Comparison of ENCODE assay signal across 18 cellular contexts in the genomic region with DNA sequence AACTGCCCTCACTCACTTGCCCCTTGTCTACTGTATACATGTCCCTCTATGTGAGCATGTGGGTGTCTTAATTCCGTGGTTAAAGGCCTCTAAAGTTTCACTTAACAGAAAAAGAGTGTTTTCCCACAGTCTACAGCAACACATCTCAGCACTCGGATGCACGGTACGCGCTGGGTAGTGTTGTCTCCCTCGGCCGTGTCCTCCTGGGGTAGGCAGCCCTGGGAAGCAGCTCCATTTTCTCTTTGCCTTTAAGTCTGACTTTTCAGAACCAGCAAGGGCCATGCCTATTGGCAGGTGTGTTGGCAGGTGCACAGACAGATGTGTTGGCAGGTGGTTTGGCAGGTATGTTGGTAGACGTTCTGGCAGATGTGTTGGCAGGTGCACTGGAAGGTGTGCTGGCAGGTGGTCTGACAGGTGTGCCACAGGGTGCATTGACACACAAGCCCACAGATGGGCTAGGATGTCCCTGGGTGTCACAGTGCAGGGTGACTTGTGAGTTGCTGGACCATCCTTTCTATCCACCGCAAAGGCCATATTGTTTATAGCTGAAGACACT.
"Had no signal": no experiment of that assay in that cellular context is flagged by ENCODE, and none has a peak within 500 bp of the region (broad histone marks: within the 10 kb centered on the region; RNA-seq: fewer than 3 reads in every experiment).

No MANE protein-coding gene starts in this region.

- H3K9me3 ChIP-seq: prostate gland, stomach, testis had no signal

- H3K27ac Mint-ChIP-seq: activated B cell treated with CpG ODN at 0.5 μM for 24 hours; activated CD4-positive, alpha-beta T cell treated with anti-CD3 and anti-CD28 coated beads, Interleukin-2, amount 10 ng/mL, durations not matched to agents 24 days and 14 days; activated naive CD8-positive, alpha-beta T cell treated with anti-CD3 and anti-CD28 coated beads, Interleukin-2, amount 10 ng/mL, durations not matched to agents 7 days and 5 days; activated T-helper 1 cell treated with anti-CD3 and anti-CD28 coated beads, Interleukin-12 subunit alpha, Interleukin-12 subunit beta, Interleukin-2, Interleukin-4 antibody, amounts not matched to agents 30 ng/mL and 10 ng/mL and 1 ng/mL, durations not matched to agents 14 hours and 24 hours and 36 hours; dendritic cell treated with granulocyte-macrophage colony-stimulating factor and Interleukin-4, amounts not matched to agents 40 ng/mL and 50 ng/mL, for 4 days; natural killer cell had no signal

- H3K4me1 Mint-ChIP-seq: activated CD4-positive, alpha-beta T cell treated with anti-CD3 and anti-CD28 coated beads, Interleukin-2, amount 10 ng/mL, durations not matched to agents 24 days and 14 days; activated naive CD8-positive, alpha-beta T cell treated with anti-CD3 and anti-CD28 coated beads, Interleukin-2, amount 10 ng/mL, durations not matched to agents 7 days and 5 days; natural killer cell had no signal

- H3K27me3 ChIP-seq: brain microvascular endothelial cell, stomach, testis had no signal

- H3K36me3 Mint-ChIP-seq: activated naive CD8-positive, alpha-beta T cell treated with anti-CD3 and anti-CD28 coated beads, Interleukin-2, amount 10 ng/mL, durations not matched to agents 7 days and 5 days; natural killer cell had no signal

- H3K27me3 Mint-ChIP-seq: activated B cell treated with CpG ODN at 0.5 μM for 24 hours; activated CD4-positive, alpha-beta T cell treated with anti-CD3 and anti-CD28 coated beads, Interleukin-2, amount 10 ng/mL, durations not matched to agents 24 days and 14 days; dendritic cell treated with granulocyte-macrophage colony-stimulating factor and Interleukin-4, amounts not matched to agents 40 ng/mL and 50 ng/mL, for 4 days had no signal

- ATAC-seq: natural killer cell had no signal

- H3K4me3 Mint-ChIP-seq: activated B cell treated with CpG ODN at 0.5 μM for 24 hours; activated CD4-positive, alpha-beta T cell treated with anti-CD3 and anti-CD28 coated beads, Interleukin-2, amount 10 ng/mL, durations not matched to agents 24 days and 14 days; activated naive CD8-positive, alpha-beta T cell treated with anti-CD3 and anti-CD28 coated beads, Interleukin-2, amount 10 ng/mL, durations not matched to agents 7 days and 5 days; activated T-helper 1 cell treated with anti-CD3 and anti-CD28 coated beads, Interleukin-12 subunit alpha, Interleukin-12 subunit beta, Interleukin-2, Interleukin-4 antibody, amounts not matched to agents 30 ng/mL and 10 ng/mL and 1 ng/mL, durations not matched to agents 14 hours and 24 hours and 36 hours; dendritic cell treated with granulocyte-macrophage colony-stimulating factor and Interleukin-4, amounts not matched to agents 40 ng/mL and 50 ng/mL, for 4 days; natural killer cell had no signal

- DNase-seq: activated B cell treated with CpG ODN at 0.5 μM for 24 hours; activated CD4-positive, alpha-beta T cell treated with anti-CD3 and anti-CD28 coated beads, Interleukin-2, amount 10 ng/mL, durations not matched to agents 24 days and 14 days; activated CD8-positive, alpha-beta memory T cell treated with anti-CD3 and anti-CD28 coated beads for 24 hours; activated naive CD8-positive, alpha-beta T cell treated with anti-CD3 and anti-CD28 coated beads, Interleukin-2, amount 10 ng/mL, durations not matched to agents 7 days and 5 days; anterior cingulate cortex; brain microvascular endothelial cell; effector memory CD4-positive, alpha-beta T cell; foreskin melanocyte; mesendoderm; natural killer cell; stimulated activated CD4-positive, alpha-beta T cell treated with anti-CD3 and anti-CD28 coated beads, Interleukin-12 subunit alpha, Interleukin-12 subunit beta, amount 100 ng/mL, for 4 hours; stimulated activated CD4-positive, alpha-beta T cell treated with anti-CD3 and anti-CD28 coated beads, Interleukin-2, amount 100 ng/mL, for 24 hours; stomach; T-helper 2 cell; testis had no signal

- H3K27ac ChIP-seq: prostate gland, stomach, testis had no signal

- H3K4me1 ChIP-seq: prostate gland, stomach, testis had no signal

- H3K9me3 Mint-ChIP-seq: activated CD4-positive, alpha-beta T cell treated with anti-CD3 and anti-CD28 coated beads, Interleukin-2, amount 10 ng/mL, durations not matched to agents 24 days and 14 days; activated naive CD8-positive, alpha-beta T cell treated with anti-CD3 and anti-CD28 coated beads, Interleukin-2, amount 10 ng/mL, durations not matched to agents 7 days and 5 days; dendritic cell treated with granulocyte-macrophage colony-stimulating factor and Interleukin-4, amounts not matched to agents 40 ng/mL and 50 ng/mL, for 4 days; natural killer cell had no signal

- H3K4me3 ChIP-seq: prostate gland, stomach, testis had no signal

- H3K36me3 ChIP-seq: prostate gland had no signal
